ENCODE assay signal across 1 cellular context in the genomic region with DNA sequence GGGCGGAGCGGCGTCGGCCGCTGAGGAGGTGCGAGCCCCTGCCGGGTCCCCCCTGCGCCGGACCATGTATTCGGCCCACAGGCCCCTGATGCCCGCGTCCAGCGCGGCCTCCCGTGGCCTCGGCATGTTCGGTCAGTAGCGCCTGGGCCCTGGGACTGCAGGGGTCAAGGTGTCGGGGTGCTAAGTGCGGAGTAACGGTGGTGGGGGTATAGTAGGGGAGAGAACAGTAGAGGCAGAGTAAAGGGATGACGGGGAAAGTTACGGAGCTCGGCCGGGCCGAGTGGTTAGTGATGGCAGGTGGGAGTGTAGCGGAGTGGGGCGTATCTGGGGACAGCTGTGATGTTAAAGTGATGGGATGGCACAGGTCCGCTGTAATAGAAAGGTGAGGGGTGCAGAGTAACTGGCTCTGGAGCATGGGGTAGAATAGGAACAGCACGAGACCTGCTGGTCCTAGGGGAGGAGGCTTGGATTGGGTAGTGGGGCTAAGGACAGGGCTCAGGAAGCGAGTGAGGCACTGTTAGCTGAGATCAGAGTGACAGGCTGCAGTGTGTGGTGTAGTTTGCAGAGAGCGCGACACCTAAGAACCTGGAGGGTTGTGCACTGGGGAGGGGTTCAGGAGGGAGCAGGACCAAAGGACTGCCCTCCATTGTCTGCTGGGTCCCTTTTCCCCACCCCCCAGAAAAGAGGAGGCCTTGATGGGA.
TF ChIP-seq lines count a peak whose summit lies in the region.

No MANE protein-coding gene starts in this region.

TF ChIP-seq in GM12878, 131 proteins besides CTCF, POLR2A, EP300 and RAD21 (continued from another document):
- TF ChIP-seq, protein P1, sequence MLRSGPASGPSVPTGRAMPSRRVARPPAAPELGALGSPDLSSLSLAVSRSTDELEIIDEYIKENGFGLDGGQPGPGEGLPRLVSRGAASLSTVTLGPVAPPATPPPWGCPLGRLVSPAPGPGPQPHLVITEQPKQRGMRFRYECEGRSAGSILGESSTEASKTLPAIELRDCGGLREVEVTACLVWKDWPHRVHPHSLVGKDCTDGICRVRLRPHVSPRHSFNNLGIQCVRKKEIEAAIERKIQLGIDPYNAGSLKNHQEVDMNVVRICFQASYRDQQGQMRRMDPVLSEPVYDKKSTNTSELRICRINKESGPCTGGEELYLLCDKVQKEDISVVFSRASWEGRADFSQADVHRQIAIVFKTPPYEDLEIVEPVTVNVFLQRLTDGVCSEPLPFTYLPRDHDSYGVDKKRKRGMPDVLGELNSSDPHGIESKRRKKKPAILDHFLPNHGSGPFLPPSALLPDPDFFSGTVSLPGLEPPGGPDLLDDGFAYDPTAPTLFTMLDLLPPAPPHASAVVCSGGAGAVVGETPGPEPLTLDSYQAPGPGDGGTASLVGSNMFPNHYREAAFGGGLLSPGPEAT (IDR thresholded peaks at IDR 0.05; ENCODE audit: low read depth) = no peak
- TF ChIP-seq HDGF (IDR thresholded peaks at IDR 0.05) (peak; percentile 93), KDM1A (IDR thresholded peaks at IDR 0.05; ENCODE audit: borderline replicate concordance) (no peak), CHD4 (IDR thresholded peaks at IDR 0.05) (no peak), ZNF217 (IDR thresholded peaks at IDR 0.05) (no peak), SPI1 (IDR thresholded peaks at IDR 0.05; ENCODE audit: borderline replicate concordance, insufficient read depth, low read depth, low read length) (no peak), PBX3 (IDR thresholded peaks at IDR 0.05; ENCODE audit: insufficient replicate concordance, low read depth, low read length) (peak; percentile 19), SMAD1 (IDR thresholded peaks at IDR 0.05; ENCODE audit: low read depth, partially characterized antibody) (no peak)
